In genomic region chr1:18820791-18821641, GRCh38 we compare ENCODE assay signal across 9 cellular contexts. TPM values are rescaled to one million over a fixed set of nuclear protein-coding genes. Genes with fewer than 3 reads are reported as not detected.
DNase-seq lines count a peak whose midpoint lies in the region; ATAC-seq and TF ChIP-seq lines count a peak whose summit lies in the region.
"Had no signal": no experiment of that assay in that cellular context is flagged by ENCODE, and none has a peak within 500 bp of the region (broad histone marks: within the 10 kb centered on the region; RNA-seq: fewer than 3 reads in every experiment).

No MANE protein-coding gene starts in this region.

- no TSS peak for BruUV-seq in A673 (replicated peaks; lab: Mats Ljungman, UMichigan)

- CTCF ChIA-PET in A673 (lab: Charles Lee), result interaction anchor here (0.5 to 1.0 kb wide), 4 partner anchors 221 to 287 kb away, joined by 3 to 9 read pairs (median 5); no protein-coding TSS in a partner anchor

- H3K27ac ChIP-seq in A673 (ENCODE audit: low read depth, low read length, poor library complexity, severe bottlenecking) (no peak overlapping the region), right lobe of liver (no peak overlapping the region)

- H3K36me3 ChIP-seq in A673 (ENCODE audit: insufficient read depth, low read length, poor library complexity, severe bottlenecking) (no peaks in the 10 kb centered on the region), right lobe of liver (no peaks in the 10 kb centered on the region)

- no peaks in the 10 kb centered on the region for H3K4me1 ChIP-seq in A673 (ENCODE audit: insufficient read depth, low read length, poor library complexity, severe bottlenecking)
- H3K4me1 ChIP-seq in right lobe of liver, result no peaks in the 10 kb centered on the region

- peak; percentile 94 for TF ChIP-seq CTCF in A673 (conservative IDR thresholded peaks at IDR 0.05; ENCODE audit: low read depth, low read length)
- TF ChIP-seq CTCF in right lobe of liver (IDR thresholded peaks at IDR 0.05), result peak; percentile 80 to 93 (median 90)

- POLR2A ChIA-PET in A673 (lab: Charles Lee; ENCODE audit: low non-redundant PET), result no interaction called here

- intact Hi-C loops in A673 (cut with micrococcal nuclease; ENCODE audit: unreplicated experiment), result loop anchor here (1.0 kb wide), 1 partner anchor 224 kb away; no protein-coding TSS in a partner anchor
- intact Hi-C loops in right lobe of liver (cut with DNase I), result loop anchor here in 1 of 2 donors (5.0 kb wide), 1 partner anchor 224 kb away; no protein-coding TSS in a partner anchor

- H3K9me3 ChIP-seq in A673 (ENCODE audit: low read depth, low read length, poor library complexity, severe bottlenecking), result no peaks in the 10 kb centered on the region
- no peaks in the 10 kb centered on the region for H3K9me3 ChIP-seq in right lobe of liver

- ATAC-seq in right lobe of liver (peak; percentile 91 to 98 (median 95)), GM18502 (IDR thresholded peaks at IDR 0.05; ENCODE audit: poor library complexity, unreplicated experiment) (no peak)

- H3K4me3 ChIP-seq in A673 (ENCODE audit: low read depth, low read length, poor library complexity, severe bottlenecking), result no peak overlapping the region
- H3K4me3 ChIP-seq in right lobe of liver, result no peak overlapping the region

- no peak for TF ChIP-seq POLR2A in right lobe of liver (IDR thresholded peaks at IDR 0.05)

- DNase-seq in A673 (ENCODE audit: low spot score) (peak; percentile 82), GM19238 (ENCODE audit: insufficient read length, low spot score) (peak; percentile 75), NCI-H345 (lab: John Stamatoyannopoulos, UW) (peak; percentile 62), dedifferentiated amniotic fluid mesenchymal stem cell (ENCODE audit: extremely low spot score) (peak; percentile 30), right lobe of liver (peak; percentile 76 to 82 (median 76))
- peak; percentile 59 for DNase-seq in activated CD4-positive, alpha-beta T cell treated with anti-CD3 and anti-CD28 coated beads, Interleukin-2, amount 50 U/mL, for 1 hour
- DNase-seq in stimulated activated CD4-positive, alpha-beta T cell treated with anti-CD3 and anti-CD28 coated beads, TNF-alpha, amount 100 ng/mL, for 4 hours (ENCODE audit: low read depth in 3 of 3), result peak; percentile 20 to 42 (median 32)

- 51% methylated on average over 15 of the region's 22 CpGs for WGBS in right lobe of liver (ENCODE audit: insufficient coverage, low coverage, low lambda C conversion rate, missing lambda C conversion rate)

- H3K27me3 ChIP-seq in A673 (replicated peaks; ENCODE audit: insufficient read depth, low read depth, low read length, poor library complexity), result no peaks in the 10 kb centered on the region
- no peaks in the 10 kb centered on the region for H3K27me3 ChIP-seq in right lobe of liver

RNA-seq across cellular contexts. Expression of gene TAS1R2, which starts 38.4 kb away (rescaled TPM):
- total RNA-seq in A673 (2021), result not detected in 2 replicates
- under 1 TPM in 1 of 6 experiments, not detected in 5; 0.07 TPM for total RNA-seq in right lobe of liver
- total RNA-seq: skeletal muscle tissue had no signal

Comparison
In these comparisons a context has a peak if more than half of its experiments do, and no peak if none do; other contexts are left out.
1. DNase-seq: peak in every context shown above with its lines; median percentile 82 in A673; 76 in right lobe of liver; 75 in GM19238; 62 in NCI-H345; 59 in activated CD4-positive, alpha-beta T cell treated with anti-CD3 and anti-CD28 coated beads, Interleukin-2, amount 50 U/mL, for 1 hour; 32 in stimulated activated CD4-positive, alpha-beta T cell treated with anti-CD3 and anti-CD28 coated beads, TNF-alpha, amount 100 ng/mL, for 4 hours; 30 in dedifferentiated amniotic fluid mesenchymal stem cell.